In the genomic region with DNA sequence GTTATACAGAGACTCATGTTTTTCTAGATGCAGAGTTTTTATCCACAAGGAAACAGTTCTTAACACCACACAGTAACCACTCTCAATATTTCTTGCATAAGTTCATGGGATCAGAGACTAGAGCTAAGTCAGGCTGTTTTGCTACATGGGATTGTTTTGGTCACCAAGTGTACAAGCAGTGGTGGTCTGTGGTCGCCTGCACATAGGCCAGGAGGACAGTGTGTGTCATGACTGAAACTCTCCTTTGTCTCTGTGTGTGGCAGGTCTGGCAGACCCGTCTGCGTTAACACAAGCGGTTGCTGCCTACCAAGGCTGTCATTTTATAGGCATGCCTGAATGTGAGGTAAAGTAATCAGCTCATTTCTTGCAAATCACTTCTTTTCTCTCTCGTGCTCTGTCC, we compare ENCODE assay signal across 20 cellular contexts. TPM values are rescaled to one million over a fixed set of nuclear protein-coding genes. Genes with fewer than 3 reads are reported as not detected.
DNase-seq lines count a peak whose midpoint lies in the region; ATAC-seq and TF ChIP-seq lines count a peak whose summit lies in the region.
"Had no signal": no experiment of that assay in that cellular context is flagged by ENCODE, and none has a peak within 500 bp of the region (broad histone marks: within the 10 kb centered on the region; RNA-seq: fewer than 3 reads in every experiment).

No MANE protein-coding gene starts in this region.

- POLR2A ChIA-PET in CD8-positive, alpha-beta T cell (lab: Charles Lee) = interaction anchor here (2.3 kb wide), 1 partner anchor 11 kb away, joined by 13 read pairs; no protein-coding TSS in a partner anchor
- POLR2A ChIA-PET in WTC11 (lab: Charles Lee) = interaction anchor here (1.5 kb wide), 1 partner anchor 11 kb away, joined by 4 read pairs; no protein-coding TSS in a partner anchor

- no peaks in the 10 kb centered on the region for H3K4me1 ChIP-seq in CD8-positive, alpha-beta T cell (ENCODE audit: insufficient read depth, low read length)
- H3K4me1 ChIP-seq: BLaER1 had no signal

- no peak overlapping the region for H3K27ac ChIP-seq in CD8-positive, alpha-beta T cell (ENCODE audit: low read depth, low read length)
- no peak overlapping the region for H3K27ac ChIP-seq in WERI-Rb-1
- H3K27ac ChIP-seq: BLaER1, epithelial cell of prostate had no signal

- H3K36me3 ChIP-seq in CD8-positive, alpha-beta T cell (ENCODE audit: insufficient read depth, low read length) = peaks cover 9% of the 10 kb centered on the region
- H3K36me3 ChIP-seq in WERI-Rb-1 = peaks cover 54% of the 10 kb centered on the region

- H3K27me3 Mint-ChIP-seq in CD8-positive, alpha-beta T cell (ENCODE audit: low read depth) = no peaks in the 10 kb centered on the region
- H3K27me3 Mint-ChIP-seq in WTC11 (ENCODE audit: low read depth) = no peaks in the 10 kb centered on the region
- peaks cover 3% of the 10 kb centered on the region for H3K27me3 Mint-ChIP-seq in nephron (ENCODE audit: low read depth)

- DNase-seq in CD8-positive, alpha-beta T cell = no peak
- DNase-seq in WTC11 (ENCODE audit: low spot score) = no peak
- peak; percentile 24 for DNase-seq in kidney tubule cell (ENCODE audit: low spot score)
- DNase-seq in ecto neural progenitor cell (ENCODE audit: low spot score) = no peak
- no peak for DNase-seq in D341Med (ENCODE audit: low spot score)
- DNase-seq in WERI-Rb-1 = no peak
- no peak for DNase-seq in NCI-H2227 (lab: John Stamatoyannopoulos, UW; ENCODE audit: unreplicated experiment)
- DNase-seq: activated CD8-positive, alpha-beta T cell treated with anti-CD3 and anti-CD28 coated beads, Interleukin-2, amount 10 ng/mL, durations not matched to agents 7 days and 5 days; activated T-cell treated with anti-CD3 and anti-CD28 coated beads for 4 hours; caudate nucleus; dorsolateral prefrontal cortex; EL; HCEC 1CT; head of caudate nucleus; NCI-H1092 treated with DMSO at 0.1 percent for 48 hours; NCI-H1930; NCI-H226 had no signal

- peaks cover 7% of the 10 kb centered on the region for H3K4me1 Mint-ChIP-seq in CD8-positive, alpha-beta T cell (ENCODE audit: low read depth)
- peaks cover 5% of the 10 kb centered on the region for H3K4me1 Mint-ChIP-seq in WTC11
- peaks cover 77% of the 10 kb centered on the region for H3K4me1 Mint-ChIP-seq in nephron

- TF ChIP-seq CTCF in CD8-positive, alpha-beta T cell (IDR thresholded peaks at IDR 0.05) = no peak
- no peak for TF ChIP-seq CTCF in WTC11 (IDR thresholded peaks at IDR 0.05)
- no peak for TF ChIP-seq CTCF in nephron (IDR thresholded peaks at IDR 0.05; ENCODE audit: unreplicated experiment in 3 of 3)
- TF ChIP-seq CTCF in WERI-Rb-1 (IDR thresholded peaks at IDR 0.05; ENCODE audit: low read depth, low read length) = no peak

- ATAC-seq in CD8-positive, alpha-beta T cell = no peak
- ATAC-seq in WTC11 = no peak
- ATAC-seq: activated CD8-positive, alpha-beta T cell treated with anti-CD3 and anti-CD28 coated beads, Interleukin-2, amount 10 ng/mL, durations not matched to agents 7 days and 5 days had no signal

- H3K27me3 ChIP-seq in CD8-positive, alpha-beta T cell (ENCODE audit: insufficient read depth, low read length) = no peaks in the 10 kb centered on the region
- no peaks in the 10 kb centered on the region for H3K27me3 ChIP-seq in WERI-Rb-1 (ENCODE audit: insufficient read depth, low read depth, severe bottlenecking)
- H3K27me3 ChIP-seq: BLaER1, dorsolateral prefrontal cortex had no signal

- H3K9me3 Mint-ChIP-seq in CD8-positive, alpha-beta T cell = no peaks in the 10 kb centered on the region
- H3K9me3 Mint-ChIP-seq in WTC11 = no peaks in the 10 kb centered on the region
- H3K9me3 Mint-ChIP-seq in nephron = no peaks in the 10 kb centered on the region

- CTCF ChIA-PET in CD8-positive, alpha-beta T cell (lab: Charles Lee) = interaction anchor here (1.0 to 2.4 kb wide), 10 partner anchors 8 to 206 kb away, joined by 3 to 10 read pairs (median 6); a partner anchor contains a TSS
- CTCF ChIA-PET in WTC11 (lab: Charles Lee) = interaction anchor here (0.6 to 2.1 kb wide), 15 partner anchors 7 to 1260 kb away, joined by 3 to 13 read pairs (median 6); a partner anchor contains a TSS

- H3K4me3 ChIP-seq in CD8-positive, alpha-beta T cell (ENCODE audit: low read depth, low read length) = no peak overlapping the region
- H3K4me3 ChIP-seq in WERI-Rb-1 (ENCODE audit: low read depth, low read length) = no peak overlapping the region
- H3K4me3 ChIP-seq: BLaER1 had no signal

- intact Hi-C loops in CD8-positive, alpha-beta T cell (cut with DNase I, micrococcal nuclease) = no loop called here

- no peaks in the 10 kb centered on the region for H3K9me3 ChIP-seq in CD8-positive, alpha-beta T cell (ENCODE audit: low read length)
- no peaks in the 10 kb centered on the region for H3K9me3 ChIP-seq in WERI-Rb-1 (ENCODE audit: severe bottlenecking)
- H3K9me3 ChIP-seq: BLaER1 had no signal

- peak overlapping the region; percentile 42 for H3K27ac Mint-ChIP-seq in CD8-positive, alpha-beta T cell
- H3K27ac Mint-ChIP-seq in WTC11 (peak overlapping the region; percentile 64; the same call in 1 of the 2 replicates), nephron (peak overlapping the region; percentile 7 to 68 (median 9))
- H3K27ac Mint-ChIP-seq: activated CD8-positive, alpha-beta T cell treated with anti-CD3 and anti-CD28 coated beads, Interleukin-2, amount 10 ng/mL, durations not matched to agents 7 days and 5 days had no signal

- no peak overlapping the region for H3K4me3 Mint-ChIP-seq in CD8-positive, alpha-beta T cell
- H3K4me3 Mint-ChIP-seq in WTC11 (no peak overlapping the region), nephron (peak overlapping the region; percentile 7 to 78 (median 75))
- H3K4me3 Mint-ChIP-seq: activated CD8-positive, alpha-beta T cell treated with anti-CD3 and anti-CD28 coated beads, Interleukin-2, amount 10 ng/mL, durations not matched to agents 7 days and 5 days had no signal

- H3K36me3 Mint-ChIP-seq in CD8-positive, alpha-beta T cell = peaks cover 85% of the 10 kb centered on the region
- peaks cover 48% of the 10 kb centered on the region for H3K36me3 Mint-ChIP-seq in WTC11
- peaks cover 58% of the 10 kb centered on the region for H3K36me3 Mint-ChIP-seq in nephron (ENCODE audit: low read depth)

TF ChIP-seq in WTC11, 78 proteins besides CTCF, POLR2A, EP300 and RAD21 (continues in another document):
- TF ChIP-seq TP53 (CRISPR knock-in tag; IDR thresholded peaks at IDR 0.05) (no peak), IRF2 (CRISPR knock-in tag; IDR thresholded peaks at IDR 0.05; ENCODE audit: borderline replicate concordance, low read depth) (no peak), ZNF423 (CRISPR knock-in tag; IDR thresholded peaks at IDR 0.05) (no peak), CREM (CRISPR knock-in tag; IDR thresholded peaks at IDR 0.05) (no peak), MYBL2 (CRISPR knock-in tag; IDR thresholded peaks at IDR 0.05) (no peak), OVOL2 (CRISPR knock-in tag; IDR thresholded peaks at IDR 0.05; ENCODE audit: borderline replicate concordance) (no peak)
- TF ChIP-seq, protein P1, sequence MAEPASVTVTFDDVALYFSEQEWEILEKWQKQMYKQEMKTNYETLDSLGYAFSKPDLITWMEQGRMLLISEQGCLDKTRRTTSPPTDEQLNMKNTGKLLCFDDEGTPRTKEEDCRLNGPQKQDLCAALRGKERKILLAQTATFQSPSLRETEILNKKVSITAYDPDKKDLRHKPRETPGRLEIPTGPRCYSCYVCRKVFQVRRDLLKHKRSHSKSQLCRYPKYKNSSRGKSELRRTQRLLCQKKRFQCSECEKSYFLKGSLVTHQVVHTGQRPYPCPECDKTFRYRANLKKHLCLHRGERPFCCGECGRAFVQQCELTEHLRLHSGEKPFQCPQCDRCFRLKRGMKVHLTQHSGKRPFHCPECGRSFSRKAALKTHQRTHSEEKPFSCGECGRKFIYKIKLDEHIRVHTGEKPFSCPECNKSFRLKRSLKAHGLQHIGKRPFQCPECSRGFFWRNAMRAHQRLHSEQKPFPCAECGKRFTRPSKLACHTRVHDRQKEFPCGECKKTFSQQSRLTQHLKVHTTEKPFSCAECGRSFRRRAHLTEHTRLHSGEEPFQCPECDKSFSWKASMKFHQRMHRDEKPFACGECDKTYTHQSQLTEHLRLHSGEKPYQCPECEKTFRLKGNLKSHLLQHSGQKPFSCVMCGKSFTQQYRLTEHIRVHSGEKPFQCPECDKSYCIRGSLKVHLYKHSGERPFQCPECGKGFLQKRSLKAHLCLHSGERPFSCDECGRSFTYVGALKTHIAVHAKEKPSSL (CRISPR knock-in tag; conservative IDR thresholded peaks at IDR 0.05) = no peak
- TF ChIP-seq, protein P2, sequence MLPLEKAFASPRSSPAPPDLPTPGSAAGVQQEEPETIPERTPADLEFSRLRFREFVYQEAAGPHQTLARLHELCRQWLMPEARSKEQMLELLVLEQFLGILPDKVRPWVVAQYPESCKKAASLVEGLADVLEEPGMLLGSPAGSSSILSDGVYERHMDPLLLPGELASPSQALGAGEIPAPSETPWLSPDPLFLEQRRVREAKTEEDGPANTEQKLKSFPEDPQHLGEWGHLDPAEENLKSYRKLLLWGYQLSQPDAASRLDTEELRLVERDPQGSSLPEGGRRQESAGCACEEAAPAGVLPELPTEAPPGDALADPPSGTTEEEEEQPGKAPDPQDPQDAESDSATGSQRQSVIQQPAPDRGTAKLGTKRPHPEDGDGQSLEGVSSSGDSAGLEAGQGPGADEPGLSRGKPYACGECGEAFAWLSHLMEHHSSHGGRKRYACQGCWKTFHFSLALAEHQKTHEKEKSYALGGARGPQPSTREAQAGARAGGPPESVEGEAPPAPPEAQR (CRISPR knock-in tag; IDR thresholded peaks at IDR 0.05) = no peak
- TF ChIP-seq, protein P3, sequence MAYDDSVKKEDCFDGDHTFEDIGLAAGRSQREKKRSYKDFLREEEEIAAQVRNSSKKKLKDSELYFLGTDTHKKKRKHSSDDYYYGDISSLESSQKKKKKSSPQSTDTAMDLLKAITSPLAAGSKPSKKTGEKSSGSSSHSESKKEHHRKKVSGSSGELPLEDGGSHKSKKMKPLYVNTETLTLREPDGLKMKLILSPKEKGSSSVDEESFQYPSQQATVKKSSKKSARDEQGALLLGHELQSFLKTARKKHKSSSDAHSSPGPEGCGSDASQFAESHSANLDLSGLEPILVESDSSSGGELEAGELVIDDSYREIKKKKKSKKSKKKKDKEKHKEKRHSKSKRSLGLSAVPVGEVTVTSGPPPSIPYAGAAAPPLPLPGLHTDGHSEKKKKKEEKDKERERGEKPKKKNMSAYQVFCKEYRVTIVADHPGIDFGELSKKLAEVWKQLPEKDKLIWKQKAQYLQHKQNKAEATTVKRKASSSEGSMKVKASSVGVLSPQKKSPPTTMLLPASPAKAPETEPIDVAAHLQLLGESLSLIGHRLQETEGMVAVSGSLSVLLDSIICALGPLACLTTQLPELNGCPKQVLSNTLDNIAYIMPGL (CRISPR knock-in tag; IDR thresholded peaks at IDR 0.05) = no peak

RNA-seq across cellular contexts. Expression of a gene that starts 18.9 kb away (rescaled TPM):
- 10 to 100 TPM; 21.3 to 23.0 TPM for total RNA-seq in CD8-positive, alpha-beta T cell
- 33.8 to 36.3 TPM (median 36.2 TPM) in 3 replicates for total RNA-seq in WTC11 (2021)

RNA-seq across cellular contexts. Expression of a gene that starts 33.3 kb away (rescaled TPM):
- under 1 TPM; 0.61 to 0.71 TPM for total RNA-seq in CD8-positive, alpha-beta T cell
- 0.05 to 0.13 TPM (median 0.11 TPM) in 3 replicates for total RNA-seq in WTC11 (2021)

RNA-seq across cellular contexts. Expression of a gene that starts 57.6 kb away (rescaled TPM):
- total RNA-seq in CD8-positive, alpha-beta T cell = 10 to 100 TPM; 48.8 to 50.7 TPM
- total RNA-seq in WTC11 (2021) = 14.8 to 21.1 TPM (median 16.9 TPM) in 3 replicates

Comparison
In these comparisons a context has a peak if more than half of its experiments do, and no peak if none do; other contexts are left out.
1. H3K27ac Mint-ChIP-seq: peak in every context shown above with its lines; median percentile 64 in WTC11; 42 in CD8-positive, alpha-beta T cell; 9 in nephron.
2. H3K4me3 Mint-ChIP-seq: peak in nephron (3 of 3); none in CD8-positive, alpha-beta T cell (single experiment) and WTC11 (single experiment).